In the genomic region with DNA sequence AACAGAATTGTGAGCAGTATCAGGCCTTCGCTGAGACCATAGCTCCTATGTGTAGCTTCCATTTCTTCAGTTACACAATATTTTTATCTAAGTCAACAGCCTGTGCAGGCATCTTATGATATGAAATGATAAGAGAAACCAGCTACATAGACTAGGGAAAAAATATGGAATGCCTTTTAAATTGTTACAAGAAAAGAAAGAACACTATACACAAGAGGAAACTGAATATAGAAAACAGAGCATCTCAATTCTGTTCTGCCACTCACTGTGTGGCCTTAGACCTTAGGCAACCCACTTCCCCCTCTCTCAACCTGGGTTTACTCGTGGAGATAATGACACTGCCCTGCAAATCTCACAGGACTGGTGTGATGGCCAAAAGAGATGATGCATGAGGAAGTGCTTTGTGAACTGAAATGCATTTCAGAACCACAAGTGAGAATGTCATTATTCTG, we compare ENCODE assay signal across 1 cellular context.
TF ChIP-seq lines count a peak whose summit lies in the region.

No MANE protein-coding gene starts in this region.

TF ChIP-seq in K562, 482 proteins besides CTCF, POLR2A, EP300 and RAD21 (continues in another document):
- no peak for TF ChIP-seq SAFB (IDR thresholded peaks at IDR 0.05; ENCODE audit: borderline replicate concordance, low read depth, low read length)
- TF ChIP-seq ZNF707 (CRISPR knock-in tag; conservative IDR thresholded peaks at IDR 0.05) = no peak
- no peak for TF ChIP-seq KDM2B (CRISPR knock-in tag; IDR thresholded peaks at IDR 0.05)
- TF ChIP-seq NFIX (CRISPR knock-in tag; IDR thresholded peaks at IDR 0.05; ENCODE audit: low read depth) = no peak
- TF ChIP-seq, protein P1, sequence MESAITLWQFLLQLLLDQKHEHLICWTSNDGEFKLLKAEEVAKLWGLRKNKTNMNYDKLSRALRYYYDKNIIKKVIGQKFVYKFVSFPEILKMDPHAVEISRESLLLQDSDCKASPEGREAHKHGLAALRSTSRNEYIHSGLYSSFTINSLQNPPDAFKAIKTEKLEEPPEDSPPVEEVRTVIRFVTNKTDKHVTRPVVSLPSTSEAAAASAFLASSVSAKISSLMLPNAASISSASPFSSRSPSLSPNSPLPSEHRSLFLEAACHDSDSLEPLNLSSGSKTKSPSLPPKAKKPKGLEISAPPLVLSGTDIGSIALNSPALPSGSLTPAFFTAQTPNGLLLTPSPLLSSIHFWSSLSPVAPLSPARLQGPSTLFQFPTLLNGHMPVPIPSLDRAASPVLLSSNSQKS (CRISPR knock-in tag; IDR thresholded peaks at IDR 0.05) = no peak
- TF ChIP-seq DMBX1 (CRISPR knock-in tag; IDR thresholded peaks at IDR 0.05; ENCODE audit: borderline replicate concordance) = no peak
- no peak; the same call in 1 of the 2 replicates for TF ChIP-seq NCOA1 (IDR thresholded peaks at IDR 0.05; ENCODE audit: low read depth)
- no peak for TF ChIP-seq ZNF274 (IDR thresholded peaks at IDR 0.05; ENCODE audit: borderline replicate concordance, low read depth, low read length)
- TF ChIP-seq PHF8 (IDR thresholded peaks at IDR 0.05; ENCODE audit: borderline replicate concordance, low read length) = no peak
- TF ChIP-seq, protein P2, sequence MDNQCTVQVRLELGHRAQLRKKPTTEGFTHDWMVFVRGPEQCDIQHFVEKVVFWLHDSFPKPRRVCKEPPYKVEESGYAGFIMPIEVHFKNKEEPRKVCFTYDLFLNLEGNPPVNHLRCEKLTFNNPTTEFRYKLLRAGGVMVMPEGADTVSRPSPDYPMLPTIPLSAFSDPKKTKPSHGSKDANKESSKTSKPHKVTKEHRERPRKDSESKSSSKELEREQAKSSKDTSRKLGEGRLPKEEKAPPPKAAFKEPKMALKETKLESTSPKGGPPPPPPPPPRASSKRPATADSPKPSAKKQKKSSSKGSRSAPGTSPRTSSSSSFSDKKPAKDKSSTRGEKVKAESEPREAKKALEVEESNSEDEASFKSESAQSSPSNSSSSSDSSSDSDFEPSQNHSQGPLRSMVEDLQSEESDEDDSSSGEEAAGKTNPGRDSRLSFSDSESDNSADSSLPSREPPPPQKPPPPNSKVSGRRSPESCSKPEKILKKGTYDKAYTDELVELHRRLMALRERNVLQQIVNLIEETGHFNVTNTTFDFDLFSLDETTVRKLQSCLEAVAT (IDR thresholded peaks at IDR 0.05) = no peak
- TF ChIP-seq ZBED1 (IDR thresholded peaks at IDR 0.05) = no peak
- TF ChIP-seq, protein P3, sequence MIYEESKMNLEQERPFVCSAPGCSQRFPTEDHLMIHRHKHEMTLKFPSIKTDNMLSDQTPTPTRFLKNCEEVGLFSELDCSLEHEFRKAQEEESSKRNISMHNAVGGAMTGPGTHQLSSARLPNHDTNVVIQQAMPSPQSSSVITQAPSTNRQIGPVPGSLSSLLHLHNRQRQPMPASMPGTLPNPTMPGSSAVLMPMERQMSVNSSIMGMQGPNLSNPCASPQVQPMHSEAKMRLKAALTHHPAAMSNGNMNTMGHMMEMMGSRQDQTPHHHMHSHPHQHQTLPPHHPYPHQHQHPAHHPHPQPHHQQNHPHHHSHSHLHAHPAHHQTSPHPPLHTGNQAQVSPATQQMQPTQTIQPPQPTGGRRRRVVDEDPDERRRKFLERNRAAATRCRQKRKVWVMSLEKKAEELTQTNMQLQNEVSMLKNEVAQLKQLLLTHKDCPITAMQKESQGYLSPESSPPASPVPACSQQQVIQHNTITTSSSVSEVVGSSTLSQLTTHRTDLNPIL (CRISPR knock-in tag; IDR thresholded peaks at IDR 0.05) = no peak
- 0 out of 4 replicates have a peak, but pooled peaks of 1 of the 2 experiments have one; percentile 28 for TF ChIP-seq SRF (CRISPR knock-in tag; IDR thresholded peaks at IDR 0.05)
- no peak for TF ChIP-seq ZNF3 (CRISPR knock-in tag; IDR thresholded peaks at IDR 0.05)
- TF ChIP-seq HMG20B (CRISPR knock-in tag; IDR thresholded peaks at IDR 0.05) = no peak
- no peak for TF ChIP-seq SRSF7 (optimal IDR thresholded peaks at IDR 0.05; ENCODE audit: low read depth, low read length)
- no peak for TF ChIP-seq RBM14 (IDR thresholded peaks at IDR 0.05; ENCODE audit: borderline replicate concordance, insufficient read depth, low read depth, low read length)
- TF ChIP-seq CREM (IDR thresholded peaks at IDR 0.05; ENCODE audit: low read depth) = peak; percentile 51
- no peak for TF ChIP-seq YY1 (IDR thresholded peaks at IDR 0.05; ENCODE audit: borderline replicate concordance in 1 of 3, control insufficient read depth in 1 of 3, extremely low read depth in 1 of 3, insufficient read depth in 3 of 3, insufficient read length in 1 of 3, insufficient replicate concordance in 2 of 3, low read depth in 1 of 3, low read length in 2 of 3)
- TF ChIP-seq TCFL5 (CRISPR knock-in tag; conservative IDR thresholded peaks at IDR 0.05) = no peak
- TF ChIP-seq, protein P4, sequence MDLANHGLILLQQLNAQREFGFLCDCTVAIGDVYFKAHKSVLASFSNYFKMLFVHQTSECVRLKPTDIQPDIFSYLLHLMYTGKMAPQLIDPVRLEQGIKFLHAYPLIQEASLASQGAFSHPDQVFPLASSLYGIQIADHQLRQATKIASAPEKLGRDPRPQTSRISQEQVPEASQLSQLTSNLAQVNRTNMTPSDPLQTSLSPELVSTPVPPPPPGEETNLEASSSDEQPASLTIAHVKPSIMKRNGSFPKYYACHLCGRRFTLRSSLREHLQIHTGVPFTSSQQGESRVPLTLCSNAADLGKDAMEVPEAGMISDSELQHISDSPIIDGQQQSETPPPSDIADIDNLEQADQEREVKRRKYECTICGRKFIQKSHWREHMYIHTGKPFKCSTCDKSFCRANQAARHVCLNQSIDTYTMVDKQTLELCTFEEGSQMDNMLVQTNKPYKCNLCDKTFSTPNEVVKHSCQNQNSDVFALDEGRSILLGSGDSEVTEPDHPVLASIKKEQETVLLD (IDR thresholded peaks at IDR 0.05) = peak; percentile 31; the same call in 1 of the 2 replicates
- no peak for TF ChIP-seq ZNF239 (CRISPR knock-in tag; IDR thresholded peaks at IDR 0.05)
- TF ChIP-seq RBBP5 (IDR thresholded peaks at IDR 0.05; ENCODE audit: borderline replicate concordance, insufficient read depth, low read length, poor library complexity, severe bottlenecking) = no peak
- TF ChIP-seq ZNF184 (CRISPR knock-in tag; IDR thresholded peaks at IDR 0.05) = no peak
- TF ChIP-seq, protein P5, sequence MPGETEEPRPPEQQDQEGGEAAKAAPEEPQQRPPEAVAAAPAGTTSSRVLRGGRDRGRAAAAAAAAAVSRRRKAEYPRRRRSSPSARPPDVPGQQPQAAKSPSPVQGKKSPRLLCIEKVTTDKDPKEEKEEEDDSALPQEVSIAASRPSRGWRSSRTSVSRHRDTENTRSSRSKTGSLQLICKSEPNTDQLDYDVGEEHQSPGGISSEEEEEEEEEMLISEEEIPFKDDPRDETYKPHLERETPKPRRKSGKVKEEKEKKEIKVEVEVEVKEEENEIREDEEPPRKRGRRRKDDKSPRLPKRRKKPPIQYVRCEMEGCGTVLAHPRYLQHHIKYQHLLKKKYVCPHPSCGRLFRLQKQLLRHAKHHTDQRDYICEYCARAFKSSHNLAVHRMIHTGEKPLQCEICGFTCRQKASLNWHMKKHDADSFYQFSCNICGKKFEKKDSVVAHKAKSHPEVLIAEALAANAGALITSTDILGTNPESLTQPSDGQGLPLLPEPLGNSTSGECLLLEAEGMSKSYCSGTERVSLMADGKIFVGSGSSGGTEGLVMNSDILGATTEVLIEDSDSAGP (CRISPR knock-in tag; IDR thresholded peaks at IDR 0.05) = no peak
- TF ChIP-seq BRCA1 (IDR thresholded peaks at IDR 0.05) = no peak
- TF ChIP-seq BRCA1 (CRISPR knock-in tag; IDR thresholded peaks at IDR 0.05) = no peak
- no peak for TF ChIP-seq ZNF282 (CRISPR knock-in tag; IDR thresholded peaks at IDR 0.05)
- TF ChIP-seq EHMT2 (IDR thresholded peaks at IDR 0.05) = peak; percentile 46; the same call in 1 of the 2 replicates
- no peak for TF ChIP-seq CAMTA2 (CRISPR knock-in tag; conservative IDR thresholded peaks at IDR 0.05)
- TF ChIP-seq NUFIP1 (IDR thresholded peaks at IDR 0.05; ENCODE audit: partially characterized antibody) = no peak
- no peak for TF ChIP-seq NELFE (IDR thresholded peaks at IDR 0.05; ENCODE audit: insufficient read depth, insufficient read length)
- TF ChIP-seq TCF3 (CRISPR knock-in tag; IDR thresholded peaks at IDR 0.05) = peak; percentile 92
- TF ChIP-seq SP2 (IDR thresholded peaks at IDR 0.05; ENCODE audit: extremely low read depth, low read depth, low read length, poor library complexity, severe bottlenecking) = no peak
- no peak for TF ChIP-seq NFRKB (IDR thresholded peaks at IDR 0.05; ENCODE audit: low read depth)
- TF ChIP-seq EP400 (IDR thresholded peaks at IDR 0.05) = 0 out of 2 replicates have a peak, but pooled peaks have one; percentile 30
- TF ChIP-seq, protein P6, sequence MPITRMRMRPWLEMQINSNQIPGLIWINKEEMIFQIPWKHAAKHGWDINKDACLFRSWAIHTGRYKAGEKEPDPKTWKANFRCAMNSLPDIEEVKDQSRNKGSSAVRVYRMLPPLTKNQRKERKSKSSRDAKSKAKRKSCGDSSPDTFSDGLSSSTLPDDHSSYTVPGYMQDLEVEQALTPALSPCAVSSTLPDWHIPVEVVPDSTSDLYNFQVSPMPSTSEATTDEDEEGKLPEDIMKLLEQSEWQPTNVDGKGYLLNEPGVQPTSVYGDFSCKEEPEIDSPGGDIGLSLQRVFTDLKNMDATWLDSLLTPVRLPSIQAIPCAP (CRISPR knock-in tag; IDR thresholded peaks at IDR 0.05; ENCODE audit: borderline replicate concordance) = no peak
- TF ChIP-seq, protein P7, sequence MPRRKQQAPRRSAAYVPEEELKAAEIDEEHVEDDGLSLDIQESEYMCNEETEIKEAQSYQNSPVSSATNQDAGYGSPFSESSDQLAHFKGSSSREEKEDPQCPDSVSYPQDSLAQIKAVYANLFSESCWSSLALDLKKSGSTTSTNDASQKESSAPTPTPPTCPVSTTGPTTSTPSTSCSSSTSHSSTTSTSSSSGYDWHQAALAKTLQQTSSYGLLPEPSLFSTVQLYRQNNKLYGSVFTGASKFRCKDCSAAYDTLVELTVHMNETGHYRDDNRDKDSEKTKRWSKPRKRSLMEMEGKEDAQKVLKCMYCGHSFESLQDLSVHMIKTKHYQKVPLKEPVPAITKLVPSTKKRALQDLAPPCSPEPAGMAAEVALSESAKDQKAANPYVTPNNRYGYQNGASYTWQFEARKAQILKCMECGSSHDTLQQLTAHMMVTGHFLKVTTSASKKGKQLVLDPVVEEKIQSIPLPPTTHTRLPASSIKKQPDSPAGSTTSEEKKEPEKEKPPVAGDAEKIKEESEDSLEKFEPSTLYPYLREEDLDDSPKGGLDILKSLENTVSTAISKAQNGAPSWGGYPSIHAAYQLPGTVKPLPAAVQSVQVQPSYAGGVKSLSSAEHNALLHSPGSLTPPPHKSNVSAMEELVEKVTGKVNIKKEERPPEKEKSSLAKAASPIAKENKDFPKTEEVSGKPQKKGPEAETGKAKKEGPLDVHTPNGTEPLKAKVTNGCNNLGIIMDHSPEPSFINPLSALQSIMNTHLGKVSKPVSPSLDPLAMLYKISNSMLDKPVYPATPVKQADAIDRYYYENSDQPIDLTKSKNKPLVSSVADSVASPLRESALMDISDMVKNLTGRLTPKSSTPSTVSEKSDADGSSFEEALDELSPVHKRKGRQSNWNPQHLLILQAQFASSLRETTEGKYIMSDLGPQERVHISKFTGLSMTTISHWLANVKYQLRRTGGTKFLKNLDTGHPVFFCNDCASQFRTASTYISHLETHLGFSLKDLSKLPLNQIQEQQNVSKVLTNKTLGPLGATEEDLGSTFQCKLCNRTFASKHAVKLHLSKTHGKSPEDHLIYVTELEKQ (CRISPR knock-in tag; IDR thresholded peaks at IDR 0.05) = no peak
- no peak for TF ChIP-seq JUND (IDR thresholded peaks at IDR 0.05; ENCODE audit: borderline replicate concordance, low read depth, low read length)
- peak; percentile 67; the same call in 1 of the 3 replicates for TF ChIP-seq JUND (tag; IDR thresholded peaks at IDR 0.05; ENCODE audit: borderline replicate concordance, low read depth, low read length)
- TF ChIP-seq SETDB1 (IDR thresholded peaks at IDR 0.05; ENCODE audit: low read length) = no peak
- TF ChIP-seq ZNF668 (CRISPR knock-in tag; IDR thresholded peaks at IDR 0.05) = no peak
- no peak for TF ChIP-seq ZNF316 (IDR thresholded peaks at IDR 0.05)
- TF ChIP-seq, protein P8, sequence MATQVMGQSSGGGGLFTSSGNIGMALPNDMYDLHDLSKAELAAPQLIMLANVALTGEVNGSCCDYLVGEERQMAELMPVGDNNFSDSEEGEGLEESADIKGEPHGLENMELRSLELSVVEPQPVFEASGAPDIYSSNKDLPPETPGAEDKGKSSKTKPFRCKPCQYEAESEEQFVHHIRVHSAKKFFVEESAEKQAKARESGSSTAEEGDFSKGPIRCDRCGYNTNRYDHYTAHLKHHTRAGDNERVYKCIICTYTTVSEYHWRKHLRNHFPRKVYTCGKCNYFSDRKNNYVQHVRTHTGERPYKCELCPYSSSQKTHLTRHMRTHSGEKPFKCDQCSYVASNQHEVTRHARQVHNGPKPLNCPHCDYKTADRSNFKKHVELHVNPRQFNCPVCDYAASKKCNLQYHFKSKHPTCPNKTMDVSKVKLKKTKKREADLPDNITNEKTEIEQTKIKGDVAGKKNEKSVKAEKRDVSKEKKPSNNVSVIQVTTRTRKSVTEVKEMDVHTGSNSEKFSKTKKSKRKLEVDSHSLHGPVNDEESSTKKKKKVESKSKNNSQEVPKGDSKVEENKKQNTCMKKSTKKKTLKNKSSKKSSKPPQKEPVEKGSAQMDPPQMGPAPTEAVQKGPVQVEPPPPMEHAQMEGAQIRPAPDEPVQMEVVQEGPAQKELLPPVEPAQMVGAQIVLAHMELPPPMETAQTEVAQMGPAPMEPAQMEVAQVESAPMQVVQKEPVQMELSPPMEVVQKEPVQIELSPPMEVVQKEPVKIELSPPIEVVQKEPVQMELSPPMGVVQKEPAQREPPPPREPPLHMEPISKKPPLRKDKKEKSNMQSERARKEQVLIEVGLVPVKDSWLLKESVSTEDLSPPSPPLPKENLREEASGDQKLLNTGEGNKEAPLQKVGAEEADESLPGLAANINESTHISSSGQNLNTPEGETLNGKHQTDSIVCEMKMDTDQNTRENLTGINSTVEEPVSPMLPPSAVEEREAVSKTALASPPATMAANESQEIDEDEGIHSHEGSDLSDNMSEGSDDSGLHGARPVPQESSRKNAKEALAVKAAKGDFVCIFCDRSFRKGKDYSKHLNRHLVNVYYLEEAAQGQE (CRISPR knock-in tag; IDR thresholded peaks at IDR 0.05; ENCODE audit: low read depth) = no peak
- TF ChIP-seq FOXJ2 (tag; IDR thresholded peaks at IDR 0.05) = peak; percentile 74; the same call in 1 of the 2 replicates
- TF ChIP-seq, protein P9, sequence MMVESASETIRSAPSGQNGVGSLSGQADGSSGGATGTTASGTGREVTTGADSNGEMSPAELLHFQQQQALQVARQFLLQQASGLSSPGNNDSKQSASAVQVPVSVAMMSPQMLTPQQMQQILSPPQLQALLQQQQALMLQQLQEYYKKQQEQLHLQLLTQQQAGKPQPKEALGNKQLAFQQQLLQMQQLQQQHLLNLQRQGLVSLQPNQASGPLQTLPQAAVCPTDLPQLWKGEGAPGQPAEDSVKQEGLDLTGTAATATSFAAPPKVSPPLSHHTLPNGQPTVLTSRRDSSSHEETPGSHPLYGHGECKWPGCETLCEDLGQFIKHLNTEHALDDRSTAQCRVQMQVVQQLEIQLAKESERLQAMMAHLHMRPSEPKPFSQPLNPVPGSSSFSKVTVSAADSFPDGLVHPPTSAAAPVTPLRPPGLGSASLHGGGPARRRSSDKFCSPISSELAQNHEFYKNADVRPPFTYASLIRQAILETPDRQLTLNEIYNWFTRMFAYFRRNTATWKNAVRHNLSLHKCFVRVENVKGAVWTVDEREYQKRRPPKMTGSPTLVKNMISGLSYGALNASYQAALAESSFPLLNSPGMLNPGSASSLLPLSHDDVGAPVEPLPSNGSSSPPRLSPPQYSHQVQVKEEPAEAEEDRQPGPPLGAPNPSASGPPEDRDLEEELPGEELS (CRISPR knock-in tag; IDR thresholded peaks at IDR 0.05; ENCODE audit: borderline replicate concordance) = no peak
- no peak for TF ChIP-seq ZSCAN29 (IDR thresholded peaks at IDR 0.05)
